In the genomic region with DNA sequence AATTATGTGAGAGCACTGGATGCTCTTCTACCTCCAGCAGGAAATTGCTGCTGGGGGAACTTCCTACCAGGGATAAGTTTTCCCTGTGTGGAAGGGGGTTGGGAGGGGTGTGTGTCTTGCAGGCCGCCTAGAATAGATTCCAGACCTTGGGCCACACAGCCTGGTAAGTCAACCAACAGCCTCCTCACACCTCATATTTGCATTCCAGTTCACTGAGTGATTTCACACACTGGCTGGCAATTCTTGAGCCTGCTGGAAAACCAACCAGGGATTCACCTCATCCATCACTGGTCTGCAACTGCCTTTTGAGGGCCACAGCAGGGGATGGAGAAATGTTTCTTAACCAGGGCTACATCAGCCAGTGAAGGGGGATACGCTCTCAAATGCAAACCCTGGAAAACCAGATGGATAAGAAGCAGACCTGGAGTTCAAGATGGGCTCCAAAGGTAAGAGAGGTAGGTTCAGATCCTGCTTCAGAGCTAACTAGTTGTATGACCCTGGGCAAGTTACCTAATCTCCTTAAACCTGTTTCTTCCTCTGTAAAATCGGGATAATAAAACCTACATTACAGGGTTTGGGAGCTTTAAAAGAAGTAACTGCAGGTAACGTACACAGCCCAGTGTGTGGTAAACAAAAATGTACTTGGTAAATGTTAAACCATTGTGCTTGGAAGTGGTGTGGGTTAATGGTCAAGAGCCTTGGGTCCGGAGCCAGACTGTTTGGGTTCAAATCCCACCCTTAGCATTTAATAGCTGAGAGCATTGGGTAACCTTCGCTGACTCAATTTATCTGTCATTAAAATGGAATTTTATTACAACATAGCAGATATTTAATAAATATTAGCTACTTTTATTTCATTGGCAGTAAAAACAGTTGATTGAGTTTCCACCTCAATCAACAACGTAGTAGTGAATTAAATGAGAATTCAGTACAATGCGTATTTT, we compare ENCODE assay signal across 12 cellular contexts. TPM values are rescaled to one million over a fixed set of nuclear protein-coding genes. Genes with fewer than 3 reads are reported as not detected.
A peak's percentile ranks its signal among the peaks of the same experiment; 100 is the strongest.
DNase-seq lines count a peak whose midpoint lies in the region; ATAC-seq and TF ChIP-seq lines count a peak whose summit lies in the region.
"Had no signal": no experiment of that assay in that cellular context is flagged by ENCODE, and none has a peak within 500 bp of the region (broad histone marks: within the 10 kb centered on the region; RNA-seq: fewer than 3 reads in every experiment).

No MANE protein-coding gene starts in this region.

- H3K36me3 ChIP-seq in left ventricle myocardium inferior: peaks cover 18% of the 10 kb centered on the region
- H3K36me3 ChIP-seq: neutrophil had no signal

- peaks cover 77% of the 10 kb centered on the region for H3K4me1 ChIP-seq in left ventricle myocardium inferior

- H3K36me3 Mint-ChIP-seq in WTC11: peaks cover 12% of the 10 kb centered on the region

- DNase-seq in GM03348 (ENCODE audit: low spot score): peak; percentile 84
- DNase-seq in WTC11 (ENCODE audit: low spot score): no peak
- DNase-seq in left ventricle myocardium inferior: no peak
- peak; percentile 47 for DNase-seq in retina
- no peak for DNase-seq in activated CD4-positive, alpha-beta T cell treated with anti-CD3 and anti-CD28 coated beads for 1 hour
- DNase-seq in GM19238 (ENCODE audit: insufficient read length, low spot score): no peak
- no peak for DNase-seq in hippocampal formation (lab: John Stamatoyannopoulos, UW)
- DNase-seq: activated CD8-positive, alpha-beta memory T cell treated with anti-CD3 and anti-CD28 coated beads for 24 hours had no signal

- TF ChIP-seq CTCF in WTC11 (IDR thresholded peaks at IDR 0.05) (no peak), left ventricle myocardium inferior (IDR thresholded peaks at IDR 0.05; ENCODE audit: borderline replicate concordance) (no peak)

- no peaks in the 10 kb centered on the region; the same call in 1 of the 2 replicates for H3K27me3 Mint-ChIP-seq in WTC11 (ENCODE audit: low read depth)

- intact Hi-C loops in left ventricle myocardium inferior (cut with micrococcal nuclease): no loop called here

- no peaks in the 10 kb centered on the region for H3K9me3 ChIP-seq in left ventricle myocardium inferior (replicated peaks)
- H3K9me3 ChIP-seq: neutrophil had no signal

- peak; percentile 25 for ATAC-seq in WTC11
- ATAC-seq in GM19395 (IDR thresholded peaks at IDR 0.05; ENCODE audit: unreplicated experiment): no peak
- ATAC-seq: GM12878 had no signal

- CTCF ChIA-PET in WTC11 (lab: Charles Lee): interaction anchor here (1.1 to 2.2 kb wide), 2 partner anchors 31 to 110 kb away, joined by 5 to 11 read pairs; no protein-coding TSS in a partner anchor

- H3K4me1 Mint-ChIP-seq in WTC11: peaks cover 54% of the 10 kb centered on the region

- H3K27me3 ChIP-seq in left ventricle myocardium inferior (ENCODE audit: low read depth): no peaks in the 10 kb centered on the region

- H3K27ac Mint-ChIP-seq in WTC11: peak overlapping the region; percentile 97

- peak overlapping the region; percentile 98 for H3K27ac ChIP-seq in left ventricle myocardium inferior (replicated peaks)
- H3K27ac ChIP-seq: KMS-11, neutrophil had no signal

- H3K9me3 Mint-ChIP-seq in WTC11: peaks cover 4% of the 10 kb centered on the region

- POLR2A ChIA-PET in WTC11 (lab: Charles Lee): interaction anchor here (1.0 to 1.2 kb wide), 2 partner anchors 55 to 56 kb away, joined by 3 to 4 read pairs; no protein-coding TSS in a partner anchor

- peak overlapping the region; percentile 90 for H3K4me3 Mint-ChIP-seq in WTC11

- peak overlapping the region; percentile 86 for H3K4me3 ChIP-seq in left ventricle myocardium inferior

TF ChIP-seq in WTC11, 78 proteins besides CTCF, POLR2A, EP300 and RAD21:
- TF ChIP-seq, protein P1, sequence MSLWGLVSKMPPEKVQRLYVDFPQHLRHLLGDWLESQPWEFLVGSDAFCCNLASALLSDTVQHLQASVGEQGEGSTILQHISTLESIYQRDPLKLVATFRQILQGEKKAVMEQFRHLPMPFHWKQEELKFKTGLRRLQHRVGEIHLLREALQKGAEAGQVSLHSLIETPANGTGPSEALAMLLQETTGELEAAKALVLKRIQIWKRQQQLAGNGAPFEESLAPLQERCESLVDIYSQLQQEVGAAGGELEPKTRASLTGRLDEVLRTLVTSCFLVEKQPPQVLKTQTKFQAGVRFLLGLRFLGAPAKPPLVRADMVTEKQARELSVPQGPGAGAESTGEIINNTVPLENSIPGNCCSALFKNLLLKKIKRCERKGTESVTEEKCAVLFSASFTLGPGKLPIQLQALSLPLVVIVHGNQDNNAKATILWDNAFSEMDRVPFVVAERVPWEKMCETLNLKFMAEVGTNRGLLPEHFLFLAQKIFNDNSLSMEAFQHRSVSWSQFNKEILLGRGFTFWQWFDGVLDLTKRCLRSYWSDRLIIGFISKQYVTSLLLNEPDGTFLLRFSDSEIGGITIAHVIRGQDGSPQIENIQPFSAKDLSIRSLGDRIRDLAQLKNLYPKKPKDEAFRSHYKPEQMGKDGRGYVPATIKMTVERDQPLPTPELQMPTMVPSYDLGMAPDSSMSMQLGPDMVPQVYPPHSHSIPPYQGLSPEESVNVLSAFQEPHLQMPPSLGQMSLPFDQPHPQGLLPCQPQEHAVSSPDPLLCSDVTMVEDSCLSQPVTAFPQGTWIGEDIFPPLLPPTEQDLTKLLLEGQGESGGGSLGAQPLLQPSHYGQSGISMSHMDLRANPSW (CRISPR knock-in tag; conservative IDR thresholded peaks at IDR 0.05; ENCODE audit: low read depth): no peak
- TF ChIP-seq, protein P2, sequence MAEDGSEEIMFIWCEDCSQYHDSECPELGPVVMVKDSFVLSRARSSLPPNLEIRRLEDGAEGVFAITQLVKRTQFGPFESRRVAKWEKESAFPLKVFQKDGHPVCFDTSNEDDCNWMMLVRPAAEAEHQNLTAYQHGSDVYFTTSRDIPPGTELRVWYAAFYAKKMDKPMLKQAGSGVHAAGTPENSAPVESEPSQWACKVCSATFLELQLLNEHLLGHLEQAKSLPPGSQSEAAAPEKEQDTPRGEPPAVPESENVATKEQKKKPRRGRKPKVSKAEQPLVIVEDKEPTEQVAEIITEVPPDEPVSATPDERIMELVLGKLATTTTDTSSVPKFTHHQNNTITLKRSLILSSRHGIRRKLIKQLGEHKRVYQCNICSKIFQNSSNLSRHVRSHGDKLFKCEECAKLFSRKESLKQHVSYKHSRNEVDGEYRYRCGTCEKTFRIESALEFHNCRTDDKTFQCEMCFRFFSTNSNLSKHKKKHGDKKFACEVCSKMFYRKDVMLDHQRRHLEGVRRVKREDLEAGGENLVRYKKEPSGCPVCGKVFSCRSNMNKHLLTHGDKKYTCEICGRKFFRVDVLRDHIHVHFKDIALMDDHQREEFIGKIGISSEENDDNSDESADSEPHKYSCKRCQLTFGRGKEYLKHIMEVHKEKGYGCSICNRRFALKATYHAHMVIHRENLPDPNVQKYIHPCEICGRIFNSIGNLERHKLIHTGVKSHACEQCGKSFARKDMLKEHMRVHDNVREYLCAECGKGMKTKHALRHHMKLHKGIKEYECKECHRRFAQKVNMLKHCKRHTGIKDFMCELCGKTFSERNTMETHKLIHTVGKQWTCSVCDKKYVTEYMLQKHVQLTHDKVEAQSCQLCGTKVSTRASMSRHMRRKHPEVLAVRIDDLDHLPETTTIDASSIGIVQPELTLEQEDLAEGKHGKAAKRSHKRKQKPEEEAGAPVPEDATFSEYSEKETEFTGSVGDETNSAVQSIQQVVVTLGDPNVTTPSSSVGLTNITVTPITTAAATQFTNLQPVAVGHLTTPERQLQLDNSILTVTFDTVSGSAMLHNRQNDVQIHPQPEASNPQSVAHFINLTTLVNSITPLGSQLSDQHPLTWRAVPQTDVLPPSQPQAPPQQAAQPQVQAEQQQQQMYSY (CRISPR knock-in tag; IDR thresholded peaks at IDR 0.05): peak; percentile 88
- TF ChIP-seq, protein P3, sequence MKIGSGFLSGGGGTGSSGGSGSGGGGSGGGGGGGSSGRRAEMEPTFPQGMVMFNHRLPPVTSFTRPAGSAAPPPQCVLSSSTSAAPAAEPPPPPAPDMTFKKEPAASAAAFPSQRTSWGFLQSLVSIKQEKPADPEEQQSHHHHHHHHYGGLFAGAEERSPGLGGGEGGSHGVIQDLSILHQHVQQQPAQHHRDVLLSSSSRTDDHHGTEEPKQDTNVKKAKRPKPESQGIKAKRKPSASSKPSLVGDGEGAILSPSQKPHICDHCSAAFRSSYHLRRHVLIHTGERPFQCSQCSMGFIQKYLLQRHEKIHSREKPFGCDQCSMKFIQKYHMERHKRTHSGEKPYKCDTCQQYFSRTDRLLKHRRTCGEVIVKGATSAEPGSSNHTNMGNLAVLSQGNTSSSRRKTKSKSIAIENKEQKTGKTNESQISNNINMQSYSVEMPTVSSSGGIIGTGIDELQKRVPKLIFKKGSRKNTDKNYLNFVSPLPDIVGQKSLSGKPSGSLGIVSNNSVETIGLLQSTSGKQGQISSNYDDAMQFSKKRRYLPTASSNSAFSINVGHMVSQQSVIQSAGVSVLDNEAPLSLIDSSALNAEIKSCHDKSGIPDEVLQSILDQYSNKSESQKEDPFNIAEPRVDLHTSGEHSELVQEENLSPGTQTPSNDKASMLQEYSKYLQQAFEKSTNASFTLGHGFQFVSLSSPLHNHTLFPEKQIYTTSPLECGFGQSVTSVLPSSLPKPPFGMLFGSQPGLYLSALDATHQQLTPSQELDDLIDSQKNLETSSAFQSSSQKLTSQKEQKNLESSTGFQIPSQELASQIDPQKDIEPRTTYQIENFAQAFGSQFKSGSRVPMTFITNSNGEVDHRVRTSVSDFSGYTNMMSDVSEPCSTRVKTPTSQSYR (CRISPR knock-in tag; IDR thresholded peaks at IDR 0.05): no peak
- TF ChIP-seq ETV6 (CRISPR knock-in tag; IDR thresholded peaks at IDR 0.05) (0 out of 2 replicates have a peak, but pooled peaks have one; percentile 20), OVOL2 (CRISPR knock-in tag; IDR thresholded peaks at IDR 0.05; ENCODE audit: borderline replicate concordance) (no peak), RELA (CRISPR knock-in tag; IDR thresholded peaks at IDR 0.05; ENCODE audit: borderline replicate concordance) (no peak), JAZF1 (CRISPR knock-in tag; IDR thresholded peaks at IDR 0.05) (no peak), NFYB (CRISPR knock-in tag; conservative IDR thresholded peaks at IDR 0.05; ENCODE audit: low read depth) (no peak)

RNA-seq across cellular contexts. Expression of a gene that starts 1.8 kb away (rescaled TPM):
- total RNA-seq in WTC11 (2021) (271 to 286 TPM (median 272 TPM) in 3 replicates), left ventricle myocardium inferior (243 TPM)

Comparison
In these comparisons a context has a peak if more than half of its experiments do, and no peak if none do; other contexts are left out.
1. DNase-seq: peak in GM03348 (single experiment) and retina (single experiment); none in WTC11 (single experiment), left ventricle myocardium inferior (single experiment), activated CD4-positive, alpha-beta T cell treated with anti-CD3 and anti-CD28 coated beads for 1 hour (single experiment), GM19238 (single experiment) and hippocampal formation (0 of 2).